Comparison of ENCODE assay signal across 1 cellular context in genomic region chr9:134004131-134004873, GRCh38.
TF ChIP-seq lines count a peak whose summit lies in the region.

No MANE protein-coding gene starts in this region.

TF ChIP-seq in K562, 482 proteins besides CTCF, POLR2A, EP300 and RAD21:
- TF ChIP-seq USF1 (CRISPR knock-in tag; IDR thresholded peaks at IDR 0.05) (peak; percentile 69), BHLHE40 (IDR thresholded peaks at IDR 0.05; ENCODE audit: low read length) (peak; percentile 27; the same call in 1 of the 2 replicates), USF2 (CRISPR knock-in tag; IDR thresholded peaks at IDR 0.05) (peak; percentile 47), POLR2G (IDR thresholded peaks at IDR 0.05; ENCODE audit: low read depth, low read length) (no peak), EGR1 (conservative IDR thresholded peaks at IDR 0.05) (0 out of 2 replicates have a peak, but pooled peaks have one; percentile 22), GTF2A2 (tag; IDR thresholded peaks at IDR 0.05) (no peak)
